In genomic region chr2:174211954-174212353, GRCh38 we compare ENCODE assay signal across 2 cellular contexts.
TF ChIP-seq lines count a peak whose summit lies in the region.

No MANE protein-coding gene starts in this region.

TF ChIP-seq in HEK293, 187 proteins besides CTCF, POLR2A, EP300 and RAD21 (continued from another document):
- TF ChIP-seq PRDM10 (tag by site-specific recombination; IDR thresholded peaks at IDR 0.05) (peak; percentile 68), ZNF302 (tag by site-specific recombination; IDR thresholded peaks at IDR 0.05; ENCODE audit: low read depth) (no peak), ZNF324 (tag by site-specific recombination; IDR thresholded peaks at IDR 0.05) (no peak), ZNF473 (tag by site-specific recombination; IDR thresholded peaks at IDR 0.05) (no peak), ZNF184 (tag by site-specific recombination; IDR thresholded peaks at IDR 0.05) (no peak), ZNF132 (tag by site-specific recombination; IDR thresholded peaks at IDR 0.05; ENCODE audit: borderline replicate concordance) (no peak)

TF ChIP-seq in K562, 482 proteins besides CTCF, POLR2A, EP300 and RAD21 (continued from another document):
- TF ChIP-seq ZNF277 (CRISPR knock-in tag; IDR thresholded peaks at IDR 0.05; ENCODE audit: borderline replicate concordance) (no peak), PRPF4 (IDR thresholded peaks at IDR 0.05; ENCODE audit: insufficient read depth, low read depth, low read length, poor library complexity, severe bottlenecking) (no peak), KDM4B (IDR thresholded peaks at IDR 0.05; ENCODE audit: borderline replicate concordance in 2 of 2, low read depth in 1 of 2) (no peak)
TF ChIP-seq in K562: peak in this region for 2.
